ENCODE assay signal across 28 cellular contexts in genomic region chr20:57025261-57025660, GRCh38.
DNase-seq lines count a peak whose midpoint lies in the region; TF ChIP-seq lines count a peak whose summit lies in the region.
"Had no signal": no experiment of that assay in that cellular context is flagged by ENCODE, and none has a peak within 500 bp of the region (broad histone marks: within the 10 kb centered on the region; RNA-seq: fewer than 3 reads in every experiment).

No MANE protein-coding gene starts in this region.

- intact Hi-C loops in prostate gland (cut with DNase I), result no loop called here

- no peak overlapping the region for H3K4me3 Mint-ChIP-seq in chondrocyte (ENCODE audit: unreplicated experiment)
- H3K4me3 Mint-ChIP-seq in endodermal cell, result no peak overlapping the region
- H3K4me3 Mint-ChIP-seq: CD4-positive, alpha-beta memory T cell; IgD-negative memory B cell had no signal

- H3K9me3 ChIP-seq in prostate gland (no peaks in the 10 kb centered on the region), endodermal cell (ENCODE audit: control insufficient read depth, low read length) (no peaks in the 10 kb centered on the region)
- H3K9me3 ChIP-seq: A549; BLaER1 treated with 17β-estradiol and CSF1 and Interleukin-3, amounts not matched to agents 10 nM and 100 nM; SK-N-SH had no signal

- TF ChIP-seq CTCF in chondrocyte (IDR thresholded peaks at IDR 0.05), result no peak
- no peak for TF ChIP-seq CTCF in prostate gland (IDR thresholded peaks at IDR 0.05)
- no peak for TF ChIP-seq CTCF in endodermal cell (conservative IDR thresholded peaks at IDR 0.05)

- H3K4me1 ChIP-seq in prostate gland (replicated peaks) (no peaks in the 10 kb centered on the region), endodermal cell (ENCODE audit: control insufficient read depth, insufficient read depth, low read length) (peaks cover 7% of the 10 kb centered on the region)

- H3K9me3 Mint-ChIP-seq in chondrocyte (ENCODE audit: low read depth) (peaks cover 9% of the 10 kb centered on the region), endodermal cell (peaks cover 4% of the 10 kb centered on the region)

- H3K36me3 ChIP-seq in prostate gland (no peaks in the 10 kb centered on the region), endodermal cell (ENCODE audit: control insufficient read depth, insufficient read depth, low read length) (no peaks in the 10 kb centered on the region)
- H3K36me3 ChIP-seq: BLaER1 treated with 17β-estradiol and CSF1 and Interleukin-3, amounts not matched to agents 10 nM and 100 nM had no signal

- DNase-seq in SIG-M5 treated with dmso at 0.1 percent for 504 hours (lab: John Stamatoyannopoulos, UW; ENCODE audit: unreplicated experiment) (peak; percentile 14), SIG-M5 (lab: John Stamatoyannopoulos, UW) (no peak), chondrocyte (ENCODE audit: low spot score) (no peak), prostate gland (ENCODE audit: low spot score) (peak; percentile 33), endodermal cell (no peak), Kasumi-1 (lab: John Stamatoyannopoulos, UW) (no peak)
- no peak for DNase-seq in stimulated activated CD4-positive, alpha-beta T cell treated with anti-CD3 and anti-CD28 coated beads, Interleukin-1b, Interleukin-23, amount 100 ng/mL, for 48 hours
- DNase-seq: AML-193; CD4-positive, alpha-beta memory T cell; COR-L47; DND-41; NCI-H1092 treated with DMSO at 0.1 percent for 48 hours; NCI-H146; NCI-H1930; NCI-H2107; NCI-H446 treated with DMSO at 0.1 percent for 48 hours; NCI-H526; NCI-H82; NK-92 treated with Interleukin-12 subunit alpha and Interleukin-12 subunit beta, amount 100 ng/mL, for 24 hours; PC-9; SHP77 treated with DMSO at 0.1 percent for 48 hours; SK-N-SH had no signal

- H3K4me1 Mint-ChIP-seq in chondrocyte (ENCODE audit: low read depth) (peaks cover 28% of the 10 kb centered on the region), endodermal cell (peaks cover 26% of the 10 kb centered on the region)
- H3K4me1 Mint-ChIP-seq: CD4-positive, alpha-beta memory T cell had no signal

- H3K27me3 Mint-ChIP-seq in chondrocyte (ENCODE audit: low read depth) (no peaks in the 10 kb centered on the region), endodermal cell (ENCODE audit: insufficient read depth) (peaks cover 8% of the 10 kb centered on the region)

- H3K36me3 Mint-ChIP-seq in chondrocyte (ENCODE audit: low read depth) (no peaks in the 10 kb centered on the region), endodermal cell (ENCODE audit: low read depth) (no peaks in the 10 kb centered on the region)
- H3K36me3 Mint-ChIP-seq: CD4-positive, alpha-beta memory T cell; IgD-negative memory B cell had no signal

- H3K9ac ChIP-seq in endodermal cell (ENCODE audit: extremely low read depth, low read length, poor library complexity, severe bottlenecking), result no peak overlapping the region
- H3K9ac ChIP-seq: BLaER1 treated with 17β-estradiol and CSF1 and Interleukin-3, amounts not matched to agents 10 nM and 100 nM; KMS-11; SK-N-SH had no signal

- H3K27ac Mint-ChIP-seq in chondrocyte (ENCODE audit: unreplicated experiment) (peak overlapping the region; percentile 59), endodermal cell (no peak overlapping the region)
- H3K27ac Mint-ChIP-seq: CD4-positive, alpha-beta memory T cell; IgD-negative memory B cell had no signal

- 18% methylated on average over 3 of the region's 3 CpGs for WGBS in prostate gland
- WGBS in endodermal cell (ENCODE audit: insufficient coverage in 1 of 2, insufficient read length in 1 of 2), 2 experiments, result 90 to 92% methylated on average over 2 to 3 of the region's 3 CpGs

- H3K4me3 ChIP-seq in prostate gland, result no peak overlapping the region
- H3K4me3 ChIP-seq in endodermal cell (ENCODE audit: low read length), result no peak overlapping the region
- H3K4me3 ChIP-seq: A549; BLaER1 treated with 17β-estradiol and CSF1 and Interleukin-3, amounts not matched to agents 10 nM and 100 nM; PC-9 had no signal

- H3K27ac ChIP-seq in prostate gland (no peak overlapping the region), endodermal cell (ENCODE audit: low read depth, low read length) (no peak overlapping the region)
- H3K27ac ChIP-seq: A549; BLaER1 treated with 17β-estradiol and CSF1 and Interleukin-3, amounts not matched to agents 10 nM and 100 nM; HL-60; KMS-11; PC-9; RWPE1 had no signal

- no peak for TF ChIP-seq POLR2A in prostate gland (IDR thresholded peaks at IDR 0.05)

- H3K27me3 ChIP-seq in prostate gland (replicated peaks; ENCODE audit: insufficient read depth) (no peaks in the 10 kb centered on the region), endodermal cell (ENCODE audit: control insufficient read depth, insufficient read depth, low read length, poor library complexity, severe bottlenecking) (peaks cover 5% of the 10 kb centered on the region)
- H3K27me3 ChIP-seq: BLaER1 treated with 17β-estradiol and CSF1 and Interleukin-3, amounts not matched to agents 10 nM and 100 nM had no signal

Comparison
In these comparisons a context has a peak if more than half of its experiments do, and no peak if none do; other contexts are left out.
1. DNase-seq: peak in SIG-M5 treated with dmso at 0.1 percent for 504 hours (single experiment) and prostate gland (single experiment); none in SIG-M5 (single experiment), chondrocyte (single experiment), stimulated activated CD4-positive, alpha-beta T cell treated with anti-CD3 and anti-CD28 coated beads, Interleukin-1b, Interleukin-23, amount 100 ng/mL, for 48 hours (single experiment), endodermal cell (single experiment) and Kasumi-1 (0 of 2).